In the genomic region with DNA sequence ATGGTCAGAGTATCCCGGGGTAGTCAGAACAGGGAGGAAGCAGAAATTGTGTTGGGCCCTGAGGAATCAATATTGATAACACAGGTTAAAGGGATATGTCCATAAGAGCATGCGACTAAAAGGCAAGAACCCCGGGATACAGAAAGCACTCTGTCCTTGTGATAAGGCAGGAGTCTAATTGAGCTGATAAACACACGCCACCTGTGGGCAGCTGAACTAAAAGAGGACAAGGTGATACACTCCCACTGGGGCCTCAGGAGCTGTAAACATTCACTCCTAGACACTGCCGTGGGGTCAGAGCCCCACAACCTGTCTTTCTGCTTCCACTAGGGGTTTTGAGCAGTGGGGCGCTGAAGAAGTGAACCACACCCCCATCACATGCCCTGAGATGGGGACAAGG, we compare ENCODE assay signal across 1 cellular context.
TF ChIP-seq lines count a peak whose summit lies in the region.

No MANE protein-coding gene starts in this region.

TF ChIP-seq in HepG2, 621 proteins besides CTCF, POLR2A, EP300 and RAD21 (continued from another document):
- TF ChIP-seq, protein P1, sequence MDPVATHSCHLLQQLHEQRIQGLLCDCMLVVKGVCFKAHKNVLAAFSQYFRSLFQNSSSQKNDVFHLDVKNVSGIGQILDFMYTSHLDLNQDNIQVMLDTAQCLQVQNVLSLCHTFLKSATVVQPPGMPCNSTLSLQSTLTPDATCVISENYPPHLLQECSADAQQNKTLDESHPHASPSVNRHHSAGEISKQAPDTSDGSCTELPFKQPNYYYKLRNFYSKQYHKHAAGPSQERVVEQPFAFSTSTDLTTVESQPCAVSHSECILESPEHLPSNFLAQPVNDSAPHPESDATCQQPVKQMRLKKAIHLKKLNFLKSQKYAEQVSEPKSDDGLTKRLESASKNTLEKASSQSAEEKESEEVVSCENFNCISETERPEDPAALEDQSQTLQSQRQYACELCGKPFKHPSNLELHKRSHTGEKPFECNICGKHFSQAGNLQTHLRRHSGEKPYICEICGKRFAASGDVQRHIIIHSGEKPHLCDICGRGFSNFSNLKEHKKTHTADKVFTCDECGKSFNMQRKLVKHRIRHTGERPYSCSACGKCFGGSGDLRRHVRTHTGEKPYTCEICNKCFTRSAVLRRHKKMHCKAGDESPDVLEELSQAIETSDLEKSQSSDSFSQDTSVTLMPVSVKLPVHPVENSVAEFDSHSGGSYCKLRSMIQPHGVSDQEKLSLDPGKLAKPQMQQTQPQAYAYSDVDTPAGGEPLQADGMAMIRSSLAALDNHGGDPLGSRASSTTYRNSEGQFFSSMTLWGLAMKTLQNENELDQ (CRISPR knock-in tag; IDR thresholded peaks at IDR 0.05; ENCODE audit: borderline replicate concordance), result no peak
- TF ChIP-seq, protein P2, sequence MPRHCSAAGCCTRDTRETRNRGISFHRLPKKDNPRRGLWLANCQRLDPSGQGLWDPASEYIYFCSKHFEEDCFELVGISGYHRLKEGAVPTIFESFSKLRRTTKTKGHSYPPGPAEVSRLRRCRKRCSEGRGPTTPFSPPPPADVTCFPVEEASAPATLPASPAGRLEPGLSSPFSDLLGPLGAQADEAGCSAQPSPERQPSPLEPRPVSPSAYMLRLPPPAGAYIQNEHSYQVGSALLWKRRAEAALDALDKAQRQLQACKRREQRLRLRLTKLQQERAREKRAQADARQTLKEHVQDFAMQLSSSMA (CRISPR knock-in tag; IDR thresholded peaks at IDR 0.05), result no peak
